Comparison of ENCODE assay signal across 26 cellular contexts in genomic region chr4:18938343-18939109, GRCh38.
A peak's percentile ranks its signal among the peaks of the same experiment; 100 is the strongest.
DNase-seq lines count a peak whose midpoint lies in the region; ATAC-seq and TF ChIP-seq lines count a peak whose summit lies in the region.
"Had no signal": no experiment of that assay in that cellular context is flagged by ENCODE, and none has a peak within 500 bp of the region (broad histone marks: within the 10 kb centered on the region; RNA-seq: fewer than 3 reads in every experiment).

No MANE protein-coding gene starts in this region.

- H3K4me3 Mint-ChIP-seq in osteocyte (ENCODE audit: unreplicated experiment) (no peak overlapping the region), glutamatergic neuron (ENCODE audit: unreplicated experiment) (no peak overlapping the region)

- DNase-seq in EL: peak; percentile 48
- peak; percentile 52 for DNase-seq in NCI-H69 (lab: John Stamatoyannopoulos, UW)
- peak; percentile 39 for DNase-seq in glomerular visceral epithelial cell (ENCODE audit: extremely low spot score)
- no peak for DNase-seq in osteocyte (ENCODE audit: extremely low spot score, unreplicated experiment)
- no peak for DNase-seq in activated CD4-positive, alpha-beta T cell treated with anti-CD3 and anti-CD28 coated beads for 48 hours
- no peak for DNase-seq in glutamatergic neuron
- DNase-seq: activated CD4-positive, alpha-beta T cell treated with anti-CD3 and anti-CD28 coated beads for 1 hour; activated gamma-delta T cell treated with Interleukin-2 at 50 U/mL for 16 hours; activated T-cell treated with anti-CD3 and anti-CD28 coated beads, Interleukin-2, amount 50 U/mL, for 1 hour; adrenal gland; BE2C; Caco-2; caudate nucleus; dermis blood vessel endothelial cell; DMS79; head of caudate nucleus; left cardiac atrium; mammary epithelial cell; NCI-H2029 treated with DMSO at 0.1 percent for 48 hours; NCI-H510A treated with DMSO at 0.1 percent for 48 hours; nucleus accumbens; SJCRH30; T-helper 1 cell had no signal

- H3K27me3 Mint-ChIP-seq in osteocyte (ENCODE audit: unreplicated experiment) (peaks cover 5% of the 10 kb centered on the region), glutamatergic neuron (ENCODE audit: unreplicated experiment) (no peaks in the 10 kb centered on the region)

- ATAC-seq in HG02759 (IDR thresholded peaks at IDR 0.05; ENCODE audit: unreplicated experiment) (no peak), GM19351 (IDR thresholded peaks at IDR 0.05; ENCODE audit: unreplicated experiment) (no peak)
- ATAC-seq: GM12878, left cardiac atrium had no signal

- H3K36me3 Mint-ChIP-seq in osteocyte (ENCODE audit: unreplicated experiment) (no peaks in the 10 kb centered on the region), glutamatergic neuron (ENCODE audit: unreplicated experiment) (no peaks in the 10 kb centered on the region)

- TF ChIP-seq CTCF in osteocyte (IDR thresholded peaks at IDR 0.05): no peak
- no peak for TF ChIP-seq CTCF in glutamatergic neuron (IDR thresholded peaks at IDR 0.05; ENCODE audit: partially characterized antibody, unreplicated experiment)

- H3K9me3 Mint-ChIP-seq in osteocyte (ENCODE audit: unreplicated experiment) (no peaks in the 10 kb centered on the region), glutamatergic neuron (ENCODE audit: unreplicated experiment) (no peaks in the 10 kb centered on the region)

- peak overlapping the region; percentile 39 for H3K27ac Mint-ChIP-seq in osteocyte (ENCODE audit: unreplicated experiment)
- no peak overlapping the region for H3K27ac Mint-ChIP-seq in glutamatergic neuron (ENCODE audit: unreplicated experiment)

- H3K4me1 Mint-ChIP-seq in osteocyte (ENCODE audit: unreplicated experiment): peaks cover 16% of the 10 kb centered on the region
- peaks cover 6% of the 10 kb centered on the region for H3K4me1 Mint-ChIP-seq in glutamatergic neuron (ENCODE audit: low read depth, unreplicated experiment)

Comparison
In these comparisons a context has a peak if more than half of its experiments do, and no peak if none do; other contexts are left out.
1. DNase-seq: peak in EL (single experiment), NCI-H69 (single experiment) and glomerular visceral epithelial cell (single experiment); none in osteocyte (single experiment), activated CD4-positive, alpha-beta T cell treated with anti-CD3 and anti-CD28 coated beads for 48 hours (single experiment) and glutamatergic neuron (single experiment).